21 cellular contexts compared by ENCODE assay signal in the genomic region with DNA sequence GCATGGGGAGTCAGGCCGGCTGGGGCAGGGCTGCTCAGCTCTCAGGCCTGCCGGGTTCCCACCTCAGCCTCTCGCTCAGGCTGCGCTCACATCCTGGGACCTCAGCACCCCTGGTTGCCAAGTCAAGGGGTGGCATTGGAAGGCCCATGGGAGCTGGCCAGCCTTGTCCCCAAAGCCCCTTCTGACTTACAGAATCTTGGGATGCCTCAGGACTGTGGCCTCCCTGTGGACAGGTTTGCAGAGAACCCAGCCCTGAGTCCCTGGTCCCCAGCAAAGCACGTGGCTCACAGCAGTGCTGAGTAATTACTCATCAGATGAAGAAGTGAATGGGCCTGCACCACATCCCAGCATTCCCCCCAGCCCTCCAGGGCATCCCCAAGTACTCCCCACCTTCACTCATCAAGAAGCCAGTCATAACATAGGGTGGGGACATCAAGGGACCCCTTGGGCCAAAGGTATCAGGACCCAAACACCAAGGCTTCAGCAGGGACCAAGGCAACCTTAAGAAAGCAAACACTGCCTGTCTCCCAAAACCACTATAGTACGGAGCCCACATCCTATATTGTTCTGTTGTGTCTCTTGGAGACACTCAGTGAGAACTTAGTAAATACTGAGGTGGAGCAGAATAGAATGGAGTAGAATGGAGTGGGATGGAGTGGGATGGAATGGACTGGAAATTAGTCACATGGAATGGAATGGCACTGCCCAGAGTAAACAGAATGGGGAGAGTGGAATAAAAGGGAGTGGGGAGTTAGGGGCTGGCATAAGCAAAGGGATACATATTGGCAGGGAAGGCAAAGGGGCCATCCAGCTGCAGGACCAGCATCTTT. TPM values are rescaled to one million over a fixed set of nuclear protein-coding genes. Genes with fewer than 3 reads are reported as not detected.
DNase-seq lines count a peak whose midpoint lies in the region; ATAC-seq, FAIRE-seq and TF ChIP-seq lines count a peak whose summit lies in the region.
"Had no signal": no experiment of that assay in that cellular context is flagged by ENCODE, and none has a peak within 500 bp of the region (broad histone marks: within the 10 kb centered on the region; RNA-seq: fewer than 3 reads in every experiment).

No MANE protein-coding gene starts in this region.

- 20% methylated on average over 6 of the region's 6 CpGs for WGBS in K562 (ENCODE audit: insufficient coverage, low coverage, missing lambda C conversion rate)

- POLR2A ChIA-PET in HEK293 (lab: Yijun Ruan, JAX), result no interaction called here
- POLR2A ChIA-PET in K562 (lab: Yijun Ruan, JAX), result interaction anchor here (0.6 to 1.0 kb wide), 2 partner anchors 14 to 15 kb away, joined by 3 to 4 read pairs; no protein-coding TSS in a partner anchor

- TF ChIP-seq RAD21 in K562 (CRISPR knock-in tag; conservative IDR thresholded peaks at IDR 0.05 in 1 of 2, IDR thresholded peaks at IDR 0.05 in 1 of 2), result no peak

- BruUV-seq in K562 (replicated peaks; lab: Mats Ljungman, UMichigan), result no TSS peak

- no peak overlapping the region for H3K9ac ChIP-seq in K562 (ENCODE audit: insufficient read depth in 1 of 2, low read depth in 2 of 2, low read length in 2 of 2)
- H3K9ac ChIP-seq: BLaER1, GM23248 had no signal

- FAIRE-seq in K562 (lab: Jason Lieb, UNC), result no peak
- FAIRE-seq: GM12891, GM19239 had no signal

- H3K9me3 ChIP-seq in HEK293 (ENCODE audit: control insufficient read depth, insufficient read depth, low read depth, low read length), result no peaks in the 10 kb centered on the region
- no peaks in the 10 kb centered on the region for H3K9me3 ChIP-seq in K562 (replicated peaks; ENCODE audit: control insufficient read depth, insufficient read depth, low read depth, low read length)
- H3K9me3 ChIP-seq in osteoblast (ENCODE audit: low read depth, low read length), result no peaks in the 10 kb centered on the region
- H3K9me3 ChIP-seq: BLaER1, HAP-1, SJSA1 had no signal

- H3K27me3 ChIP-seq in K562 (ENCODE audit: control insufficient read depth in 2 of 2, insufficient read depth in 2 of 2, low read length in 2 of 2) (peaks cover 29 to 52% of the 10 kb centered on the region in 2 experiments; a peak in 4 of 5 replicates), osteoblast (ENCODE audit: insufficient read depth, low read length) (peaks cover 2% of the 10 kb centered on the region)
- H3K27me3 ChIP-seq: BLaER1, SJSA1 had no signal

- DNase-seq in K562 (ENCODE audit: extremely low read depth in 1 of 4, low spot score in 3 of 4) (no peak), osteoblast (ENCODE audit: insufficient read length, low spot score, missing footprints) (peak; percentile 83), T-helper 1 cell (no peak)
- no peak for DNase-seq in stimulated activated CD4-positive, alpha-beta T cell treated with anti-CD3 and anti-CD28 coated beads, Interleukin-15, amount 100 ng/mL, for 24 hours
- DNase-seq: CD8-positive, alpha-beta T cell; DMS53; GM23248; KBM-7; MV-4-11; NCI-H1417; NCI-H187 treated with DMSO at 0.1 percent for 48 hours; NCI-H226; NCI-H524 had no signal

- H3K4me2 ChIP-seq in K562 (ENCODE audit: insufficient read depth, low read length) (no peak overlapping the region), osteoblast (ENCODE audit: insufficient read depth, low read length) (no peak overlapping the region)
- H3K4me2 ChIP-seq: BLaER1 had no signal

- H3K9me1 ChIP-seq in K562 (ENCODE audit: control insufficient read depth, insufficient read depth, low read length), result no peaks in the 10 kb centered on the region

- H3K27ac ChIP-seq in HEK293 (ENCODE audit: extremely low read depth, low read depth, low read length), result no peak overlapping the region
- no peak overlapping the region for H3K27ac ChIP-seq in K562 (ENCODE audit: extremely low read depth, low read depth, low read length)
- H3K27ac ChIP-seq in osteoblast (ENCODE audit: low read depth, low read length), result no peak overlapping the region
- H3K27ac ChIP-seq: BLaER1, GM23248, SJSA1 had no signal

- H4K20me1 ChIP-seq in K562 (replicated peaks; ENCODE audit: control insufficient read depth, insufficient read depth, low read length) (no peaks in the 10 kb centered on the region; the same call in none of the 2 replicates), osteoblast (ENCODE audit: insufficient read depth, low read length) (no peaks in the 10 kb centered on the region)
- H4K20me1 ChIP-seq: BLaER1 had no signal

- TF ChIP-seq EP300 in K562 (IDR thresholded peaks at IDR 0.05; ENCODE audit: low read length), result no peak

- in situ Hi-C loops in K562 (cut with MboI), result no loop called here

- CTCF ChIA-PET in HEK293 (lab: Yijun Ruan, JAX) (interaction anchor here (0.5 to 1.0 kb wide), 3 partner anchors 301 to 1326 kb away, joined by 3 to 6 read pairs (median 3); no protein-coding TSS in a partner anchor), K562 (lab: Yijun Ruan, JAX; ENCODE audit: low intra/inter-chr PET ratio) (no interaction called here)

- no peaks in the 10 kb centered on the region for H3K4me1 ChIP-seq in HEK293 (ENCODE audit: control insufficient read depth, insufficient read depth, low read length)
- peaks cover 14 to 18% of the 10 kb centered on the region in 2 experiments for H3K4me1 ChIP-seq in K562 (replicated peaks in 1 of 2; ENCODE audit: control insufficient read depth in 2 of 2, insufficient read depth in 2 of 2, low read length in 2 of 2)
- no peaks in the 10 kb centered on the region for H3K4me1 ChIP-seq in osteoblast (ENCODE audit: insufficient read depth, low read length)
- H3K4me1 ChIP-seq: HAP-1, SJSA1 had no signal

- ATAC-seq in K562, result no peak
- no peak for ATAC-seq in HG03565 (IDR thresholded peaks at IDR 0.05; ENCODE audit: unreplicated experiment)
- ATAC-seq: CD8-positive, alpha-beta T cell had no signal

- H3K79me2 ChIP-seq in K562 (ENCODE audit: control insufficient read depth, insufficient read depth, low read length), result no peaks in the 10 kb centered on the region
- H3K79me2 ChIP-seq in osteoblast (ENCODE audit: insufficient read depth, low read length), result no peaks in the 10 kb centered on the region

- H3K4me3 ChIP-seq in HEK293 (ENCODE audit: low read depth, low read length) (no peak overlapping the region), K562 (no peak overlapping the region), osteoblast (ENCODE audit: insufficient read depth, low read length) (no peak overlapping the region)
- H3K4me3 ChIP-seq: BLaER1, GM23248, HAP-1, SJSA1 had no signal

- TF ChIP-seq POLR2A in K562 (conservative IDR thresholded peaks at IDR 0.05), result no peak

- TF ChIP-seq CTCF in HEK293 (tag by site-specific recombination; IDR thresholded peaks at IDR 0.05) (no peak), K562 (IDR thresholded peaks at IDR 0.05 in 2 of 3, conservative IDR thresholded peaks at IDR 0.05 in 1 of 3; ENCODE audit: insufficient read depth in 2 of 3, low read depth in 1 of 3, low read length in 3 of 3) (no peak), osteoblast (IDR thresholded peaks at IDR 0.05; ENCODE audit: extremely low read depth, low read depth, low read length) (no peak)

- H2AFZ ChIP-seq in K562 (ENCODE audit: low read depth, low read length) (no peak overlapping the region), osteoblast (ENCODE audit: low read length) (no peak overlapping the region)
- H2AFZ ChIP-seq: GM23248 had no signal

- H3K36me3 ChIP-seq in HEK293 (ENCODE audit: control insufficient read depth in 2 of 2, insufficient read depth in 1 of 2, low read length in 2 of 2) (no peaks in the 10 kb centered on the region), K562 (ENCODE audit: control insufficient read depth, insufficient read depth, low read length) (no peaks in the 10 kb centered on the region), osteoblast (ENCODE audit: insufficient read depth, low read length) (no peaks in the 10 kb centered on the region)
- H3K36me3 ChIP-seq: BLaER1, HAP-1, SJSA1 had no signal

- intact Hi-C loops in K562 (cut with micrococcal nuclease), result no loop called here

RNA-seq across cellular contexts. Expression of gene PGC, which starts 3.6 kb away (rescaled TPM):
- total RNA-seq in K562 (2011; cell fraction: chromatin; rRNA removed; ENCODE audit: low replicate concordance), result not detected in 2 replicates
- total RNA-seq in K562 (2011; cell fraction: nucleolus; rRNA removed), result not detected in 2 replicates
- total RNA-seq in K562 (2011; cell fraction: nucleoplasm; rRNA removed), result not detected in 2 replicates
- total RNA-seq in K562 (2014; rRNA removed) (not detected in 2 replicates), K562 (2014; rRNA removed; fragmentation: Illumina TruSeq; extraction: Trizol) (not detected in 2 replicates), K562 (2015; rRNA removed; fragmentation: Illumina TruSeq; extraction: Trizol) (not detected in 2 replicates), K562 (2021) (0.40 and 0.81 TPM in 2 replicates), osteoblast (not detected in 2 replicates)
- polyA plus RNA-seq in K562 (2011; rRNA removed) (not detected in 2 replicates), K562 (2014; fragmentation: Illumina TruSeq; extraction: Trizol) (not detected in 2 replicates), K562 (2014; fragmentation: Nextera tagmentation; extraction: Ambion mirVana) (under 1 TPM in 1 of 2 experiments, not detected in 1; 0.17 TPM), K562 (2014; rRNA removed) (not detected in 2 replicates)
- 0.03 TPM in 1 of 2 replicates, not detected in the other for polyA plus RNA-seq in K562 (2011; cell fraction: cytosol; rRNA removed)
- polyA plus RNA-seq in K562 (2011; cell fraction: nucleus; rRNA removed), result not detected in 2 replicates
- not detected in 2 replicates for polyA plus RNA-seq in K562 (2012)
- polyA minus RNA-seq in K562 (2011; rRNA and poly(A)+ RNA removed), result not detected in 2 replicates
- 2.1 TPM in 1 of 2 replicates, not detected in the other for polyA minus RNA-seq in K562 (2011; cell fraction: cytosol; rRNA and poly(A)+ RNA removed)
- not detected in 2 replicates for polyA minus RNA-seq in K562 (2011; cell fraction: nucleus; rRNA and poly(A)+ RNA removed)
- total RNA-seq: A673; CD8-positive, alpha-beta T cell; GM23248; SJSA1 had no signal
- polyA plus RNA-seq: GM23248 had no signal

RNA-seq across cellular contexts. Expression of gene TFEB, which starts 8.2 kb away (rescaled TPM):
- 2.1 and 8.5 TPM in 2 replicates for total RNA-seq in K562 (2011; cell fraction: chromatin; rRNA removed; ENCODE audit: low replicate concordance)
- total RNA-seq in K562 (2011; cell fraction: nucleolus; rRNA removed), result 4.5 and 5.3 TPM in 2 replicates
- total RNA-seq in K562 (2011; cell fraction: nucleoplasm; rRNA removed), result 3.0 and 3.6 TPM in 2 replicates
- total RNA-seq in K562 (2014; rRNA removed), result 3.8 and 4.4 TPM in 2 replicates
- total RNA-seq in K562 (2014; rRNA removed; fragmentation: Illumina TruSeq; extraction: Trizol), result 0.64 and 0.84 TPM in 2 replicates
- total RNA-seq in K562 (2015; rRNA removed; fragmentation: Illumina TruSeq; extraction: Trizol), result 1.1 TPM in 2 replicates
- total RNA-seq in K562 (2021), result 3.6 and 4.7 TPM in 2 replicates
- 2.0 and 4.4 TPM in 2 replicates for polyA plus RNA-seq in K562 (2011; rRNA removed)
- 3.6 and 5.6 TPM in 2 replicates for polyA plus RNA-seq in K562 (2011; cell fraction: cytosol; rRNA removed)
- 2.6 and 4.3 TPM in 2 replicates for polyA plus RNA-seq in K562 (2011; cell fraction: nucleus; rRNA removed)
- 1.7 and 3.4 TPM in 2 replicates for polyA plus RNA-seq in K562 (2012)
- 2.0 TPM in 2 replicates for polyA plus RNA-seq in K562 (2014; fragmentation: Illumina TruSeq; extraction: Trizol)
- under 1 TPM; 0.04 to 0.07 TPM for polyA plus RNA-seq in K562 (2014; fragmentation: Nextera tagmentation; extraction: Ambion mirVana)
- 1.8 and 2.4 TPM in 2 replicates for polyA plus RNA-seq in K562 (2014; rRNA removed)
- 1.3 and 2.2 TPM in 2 replicates for polyA minus RNA-seq in K562 (2011; rRNA and poly(A)+ RNA removed)
- polyA minus RNA-seq in K562 (2011; cell fraction: cytosol; rRNA and poly(A)+ RNA removed), result 2.2 and 3.1 TPM in 2 replicates
- 2.3 and 2.7 TPM in 2 replicates for polyA minus RNA-seq in K562 (2011; cell fraction: nucleus; rRNA and poly(A)+ RNA removed)
- 5.1 and 5.6 TPM in 2 replicates for total RNA-seq in osteoblast

RNA-seq across cellular contexts. Expression of gene FRS3, which starts 36.1 kb away (rescaled TPM):
- 3.2 and 6.0 TPM in 2 replicates for total RNA-seq in K562 (2011; cell fraction: chromatin; rRNA removed; ENCODE audit: low replicate concordance)
- 4.7 and 5.5 TPM in 2 replicates for total RNA-seq in K562 (2011; cell fraction: nucleolus; rRNA removed)
- 3.2 and 3.7 TPM in 2 replicates for total RNA-seq in K562 (2011; cell fraction: nucleoplasm; rRNA removed)
- 1.7 and 3.1 TPM in 2 replicates for total RNA-seq in K562 (2014; rRNA removed)
- total RNA-seq in K562 (2014; rRNA removed; fragmentation: Illumina TruSeq; extraction: Trizol), result 0.45 and 1.0 TPM in 2 replicates
- total RNA-seq in K562 (2015; rRNA removed; fragmentation: Illumina TruSeq; extraction: Trizol), result 1.1 and 1.8 TPM in 2 replicates
- total RNA-seq in K562 (2021), result 3.1 and 3.3 TPM in 2 replicates
- 3.0 and 4.2 TPM in 2 replicates for polyA plus RNA-seq in K562 (2011; rRNA removed)
- polyA plus RNA-seq in K562 (2011; cell fraction: cytosol; rRNA removed), result 4.3 and 6.5 TPM in 2 replicates
- polyA plus RNA-seq in K562 (2011; cell fraction: nucleus; rRNA removed), result 8.1 and 10.8 TPM in 2 replicates
- polyA plus RNA-seq in K562 (2012), result 1.5 and 4.5 TPM in 2 replicates
- polyA plus RNA-seq in K562 (2014; fragmentation: Illumina TruSeq; extraction: Trizol), result 1.6 and 3.0 TPM in 2 replicates
- under 1 TPM; 0.03 to 0.06 TPM for polyA plus RNA-seq in K562 (2014; fragmentation: Nextera tagmentation; extraction: Ambion mirVana)
- polyA plus RNA-seq in K562 (2014; rRNA removed), result 3.4 and 3.7 TPM in 2 replicates
- polyA minus RNA-seq in K562 (2011; rRNA and poly(A)+ RNA removed), result 0.84 and 0.95 TPM in 2 replicates
- polyA minus RNA-seq in K562 (2011; cell fraction: cytosol; rRNA and poly(A)+ RNA removed), result 0.82 and 1.0 TPM in 2 replicates
- 1.6 and 1.8 TPM in 2 replicates for polyA minus RNA-seq in K562 (2011; cell fraction: nucleus; rRNA and poly(A)+ RNA removed)
- 1.5 and 1.8 TPM in 2 replicates for total RNA-seq in osteoblast

RNA-seq across cellular contexts. Expression of gene PRICKLE4, which starts 37.0 kb away (rescaled TPM):
- total RNA-seq in K562 (2011; cell fraction: chromatin; rRNA removed; ENCODE audit: low replicate concordance), result 6.0 and 13.5 TPM in 2 replicates
- 5.4 and 6.8 TPM in 2 replicates for total RNA-seq in K562 (2011; cell fraction: nucleolus; rRNA removed)
- total RNA-seq in K562 (2011; cell fraction: nucleoplasm; rRNA removed), result 4.6 and 6.0 TPM in 2 replicates
- total RNA-seq in K562 (2014; rRNA removed), result 1.3 TPM in 1 of 2 replicates, not detected in the other
- total RNA-seq in K562 (2014; rRNA removed; fragmentation: Illumina TruSeq; extraction: Trizol), result not detected in 2 replicates
- not detected in 2 replicates for total RNA-seq in K562 (2015; rRNA removed; fragmentation: Illumina TruSeq; extraction: Trizol)
- 0.20 and 0.87 TPM in 2 replicates for total RNA-seq in K562 (2021)
- polyA plus RNA-seq in K562 (2011; rRNA removed), result 0.32 and 0.54 TPM in 2 replicates
- 0.07 and 0.19 TPM in 2 replicates for polyA plus RNA-seq in K562 (2011; cell fraction: cytosol; rRNA removed)
- 12.6 and 13.9 TPM in 2 replicates for polyA plus RNA-seq in K562 (2011; cell fraction: nucleus; rRNA removed)
- 1.9 and 2.0 TPM in 2 replicates for polyA plus RNA-seq in K562 (2012)
- not detected in 2 replicates for polyA plus RNA-seq in K562 (2014; fragmentation: Illumina TruSeq; extraction: Trizol)
- polyA plus RNA-seq in K562 (2014; fragmentation: Nextera tagmentation; extraction: Ambion mirVana), result not detected
- polyA plus RNA-seq in K562 (2014; rRNA removed), result 0.27 and 1.7 TPM in 2 replicates
- 0.56 TPM in 1 of 2 replicates, not detected in the other for polyA minus RNA-seq in K562 (2011; rRNA and poly(A)+ RNA removed)
- polyA minus RNA-seq in K562 (2011; cell fraction: cytosol; rRNA and poly(A)+ RNA removed), result not detected in 2 replicates
- polyA minus RNA-seq in K562 (2011; cell fraction: nucleus; rRNA and poly(A)+ RNA removed), result 3.9 and 7.4 TPM in 2 replicates
- 0.59 TPM in 1 of 2 replicates, not detected in the other for total RNA-seq in osteoblast
- total RNA-seq: A673; CD8-positive, alpha-beta T cell; SJSA1 had no signal
- polyA plus RNA-seq: GM23248 had no signal

RNA-seq across cellular contexts. Expression of gene TOMM6, which starts 43.9 kb away (rescaled TPM):
- total RNA-seq in K562 (2011; cell fraction: chromatin; rRNA removed; ENCODE audit: low replicate concordance), result 49.6 and 52.2 TPM in 2 replicates
- 78.5 and 85.9 TPM in 2 replicates for total RNA-seq in K562 (2011; cell fraction: nucleolus; rRNA removed)
- total RNA-seq in K562 (2011; cell fraction: nucleoplasm; rRNA removed), result 108 and 156 TPM in 2 replicates
- total RNA-seq in K562 (2014; rRNA removed) (377 and 380 TPM in 2 replicates), K562 (2014; rRNA removed; fragmentation: Illumina TruSeq; extraction: Trizol) (754 and 831 TPM in 2 replicates), K562 (2015; rRNA removed; fragmentation: Illumina TruSeq; extraction: Trizol) (736 and 780 TPM in 2 replicates), K562 (2021) (677 and 726 TPM in 2 replicates), osteoblast (37.4 and 54.6 TPM in 2 replicates)
- polyA plus RNA-seq in K562 (2011; rRNA removed) (955 and 1,065 TPM in 2 replicates), K562 (2014; fragmentation: Illumina TruSeq; extraction: Trizol) (1,747 and 2,097 TPM in 2 replicates), K562 (2014; fragmentation: Nextera tagmentation; extraction: Ambion mirVana) (1,000 to 10,000 TPM; 1,746 to 1,760 TPM), K562 (2014; rRNA removed) (1,029 and 1,276 TPM in 2 replicates)
- polyA plus RNA-seq in K562 (2011; cell fraction: cytosol; rRNA removed), result 1,189 and 1,772 TPM in 2 replicates
- 229 and 402 TPM in 2 replicates for polyA plus RNA-seq in K562 (2011; cell fraction: nucleus; rRNA removed)
- polyA plus RNA-seq in K562 (2012), result 464 and 1,133 TPM in 2 replicates
- polyA minus RNA-seq in K562 (2011; rRNA and poly(A)+ RNA removed), result 270 and 271 TPM in 2 replicates
- 123 and 140 TPM in 2 replicates for polyA minus RNA-seq in K562 (2011; cell fraction: cytosol; rRNA and poly(A)+ RNA removed)
- polyA minus RNA-seq in K562 (2011; cell fraction: nucleus; rRNA and poly(A)+ RNA removed), result 28.3 and 62.3 TPM in 2 replicates
